11 cellular contexts compared by ENCODE assay signal in the genomic region with DNA sequence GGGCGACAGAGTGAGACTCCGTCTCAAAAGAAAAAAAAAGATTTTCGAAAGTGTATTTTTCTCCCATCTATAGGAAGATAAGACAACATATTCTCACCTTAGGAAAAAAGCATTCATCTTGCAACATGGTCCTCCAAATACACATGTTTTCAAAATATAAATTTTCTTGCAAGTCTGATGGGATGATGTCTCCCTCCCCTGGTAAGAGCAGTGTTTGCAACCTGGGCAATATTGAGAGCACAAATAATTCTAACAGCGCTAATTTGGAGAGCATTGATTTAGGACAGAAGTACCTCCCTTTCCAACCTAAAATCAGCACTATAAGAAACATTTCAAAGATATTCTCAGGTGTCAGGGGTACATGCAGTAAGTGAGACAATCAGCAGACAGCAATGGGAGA.
A peak's percentile ranks its signal among the peaks of the same experiment; 100 is the strongest.
DNase-seq lines count a peak whose midpoint lies in the region; ATAC-seq and TF ChIP-seq lines count a peak whose summit lies in the region.
"Had no signal": no experiment of that assay in that cellular context is flagged by ENCODE, and none has a peak within 500 bp of the region (broad histone marks: within the 10 kb centered on the region; RNA-seq: fewer than 3 reads in every experiment).

No MANE protein-coding gene starts in this region.

- H3K79me2 ChIP-seq in GM23248 (ENCODE audit: insufficient read depth), result no peaks in the 10 kb centered on the region

- H3K9me2 ChIP-seq in GM23248 (ENCODE audit: insufficient read depth), result no peaks in the 10 kb centered on the region

- no peak overlapping the region for H3K4me2 ChIP-seq in GM23248 (ENCODE audit: unreplicated experiment)

- in situ Hi-C loops in GM23248 (cut with MboI), result no loop called here

- H3K4me3 ChIP-seq in A673 (ENCODE audit: low read depth, low read length, poor library complexity, severe bottlenecking) (no peak overlapping the region), GM23248 (no peak overlapping the region)

- no TSS peak for BruUV-seq in A673 (replicated peaks; lab: Mats Ljungman, UMichigan)

- H3K9ac ChIP-seq in GM23248, result no peak overlapping the region

- no peaks in the 10 kb centered on the region for H3K4me1 ChIP-seq in A673 (ENCODE audit: insufficient read depth, low read length, poor library complexity, severe bottlenecking)
- no peaks in the 10 kb centered on the region for H3K4me1 ChIP-seq in GM23248 (ENCODE audit: insufficient read depth)

- CTCF ChIA-PET in A673 (lab: Charles Lee), result no interaction called here

- H3K9me3 ChIP-seq in A673 (ENCODE audit: low read depth, low read length, poor library complexity, severe bottlenecking) (no peaks in the 10 kb centered on the region), GM23248 (ENCODE audit: low read depth) (no peaks in the 10 kb centered on the region)

- H3K27me3 ChIP-seq in A673 (replicated peaks; ENCODE audit: insufficient read depth, low read depth, low read length, poor library complexity) (no peaks in the 10 kb centered on the region), GM23248 (replicated peaks; ENCODE audit: insufficient read depth) (0 out of 2 replicates have a peak, but pooled peaks cover 10% of the 10 kb centered on the region)

- H3K27ac ChIP-seq in A673 (ENCODE audit: low read depth, low read length, poor library complexity, severe bottlenecking), result no peak overlapping the region
- no peak overlapping the region for H3K27ac ChIP-seq in GM23248

- H3F3A ChIP-seq in GM23248 (ENCODE audit: insufficient read depth), result no peaks in the 10 kb centered on the region

- H4K20me1 ChIP-seq in GM23248 (ENCODE audit: insufficient read depth), result no peaks in the 10 kb centered on the region

- POLR2A ChIA-PET in A673 (lab: Charles Lee; ENCODE audit: low non-redundant PET), result no interaction called here

- peak; percentile 54 for TF ChIP-seq CTCF in A673 (conservative IDR thresholded peaks at IDR 0.05; ENCODE audit: low read depth, low read length)

- intact Hi-C loops in A673 (cut with micrococcal nuclease; ENCODE audit: unreplicated experiment), result no loop called here

- 43 to 52% methylated on average over 4 of the region's 4 CpGs for WGBS in GM23248 (ENCODE audit: low coverage in 1 of 2, low lambda C conversion rate in 2 of 2, missing lambda C conversion rate in 2 of 2), 2 experiments

- no peak overlapping the region for H2AFZ ChIP-seq in GM23248

- ATAC-seq in HG02759 (IDR thresholded peaks at IDR 0.05; ENCODE audit: unreplicated experiment) (no peak), GM21619 (IDR thresholded peaks at IDR 0.05; ENCODE audit: unreplicated experiment) (no peak)

- no peaks in the 10 kb centered on the region for H3K36me3 ChIP-seq in A673 (ENCODE audit: insufficient read depth, low read length, poor library complexity, severe bottlenecking)
- no peaks in the 10 kb centered on the region for H3K36me3 ChIP-seq in GM23248 (ENCODE audit: low read depth)

- DNase-seq in A673 (ENCODE audit: low spot score), result peak; percentile 11
- peak; percentile 15 for DNase-seq in GM23248
- peak; percentile 2 for DNase-seq in RPMI7951 (ENCODE audit: low read depth)
- DNase-seq in fibroblast of peridontal ligament (ENCODE audit: extremely low read depth), result peak; percentile 11
- DNase-seq in DMS153 (lab: John Stamatoyannopoulos, UW), result no peak
- no peak for DNase-seq in activated CD8-positive, alpha-beta memory T cell treated with anti-CD3 and anti-CD28 coated beads, Interleukin-2, amount 50 U/mL, for 48 hours
- DNase-seq: CD4-positive, alpha-beta T cell; MM.1S; T1000 had no signal

Comparison
In these comparisons a context has a peak if more than half of its experiments do, and no peak if none do; other contexts are left out.
1. DNase-seq: peak in A673 (single experiment), GM23248 (single experiment), RPMI7951 (single experiment) and fibroblast of peridontal ligament (single experiment); none in DMS153 (single experiment) and activated CD8-positive, alpha-beta memory T cell treated with anti-CD3 and anti-CD28 coated beads, Interleukin-2, amount 50 U/mL, for 48 hours (single experiment).